Comparison of ENCODE assay signal across 21 cellular contexts in genomic region chr17:75610103-75610984, GRCh38. TPM values are rescaled to one million over a fixed set of nuclear protein-coding genes. Genes with fewer than 3 reads are reported as not detected.
DNase-seq lines count a peak whose midpoint lies in the region; ATAC-seq, FAIRE-seq and TF ChIP-seq lines count a peak whose summit lies in the region.
"Had no signal": no experiment of that assay in that cellular context is flagged by ENCODE, and none has a peak within 500 bp of the region (broad histone marks: within the 10 kb centered on the region; RNA-seq: fewer than 3 reads in every experiment).

No MANE protein-coding gene starts in this region.

- no peaks in the 10 kb centered on the region for H3K27me3 Mint-ChIP-seq in MCF 10A (ENCODE audit: insufficient read depth, unreplicated experiment)

- H3K27me3 ChIP-seq in H7 (ENCODE audit: control insufficient read depth, insufficient read depth, low read length) (no peaks in the 10 kb centered on the region), HepG2 (ENCODE audit: control insufficient read depth in 1 of 2, insufficient read depth in 2 of 2, low read length in 2 of 2) (peaks cover 0 to 2% of the 10 kb centered on the region in 2 experiments; a peak in 1 of 5 replicates), stomach (no peaks in the 10 kb centered on the region)
- H3K27me3 ChIP-seq: BLaER1 treated with 17β-estradiol and CSF1 and Interleukin-3, amounts not matched to agents 10 nM and 100 nM had no signal

- FAIRE-seq in HepG2 (lab: Jason Lieb, UNC): no peak
- FAIRE-seq: astrocyte, endometrium, frontal cortex, HTR-8/SVneo had no signal

- CTCF ChIA-PET in RWPE1 (lab: Yijun Ruan, JAX): interaction anchor here (0.6 to 1.9 kb wide), 3 partner anchors 9 to 10 kb away, joined by 3 to 7 read pairs (median 6); no protein-coding TSS in a partner anchor
- CTCF ChIA-PET in HepG2 (lab: Yijun Ruan, JAX; ENCODE audit: low intra/inter-chr PET ratio, low total read pairs): interaction anchor here (1.5 kb wide), 1 partner anchor 9 kb away, joined by 4 read pairs; no protein-coding TSS in a partner anchor
- CTCF ChIA-PET in MCF 10A (lab: Yijun Ruan, JAX): interaction anchor here (0.5 to 2.5 kb wide), 4 partner anchors 10 to 42 kb away, joined by 3 to 16 read pairs (median 5); partner anchors contain the start of gene SMIM5

- 2% methylated on average over 21 of the region's 25 CpGs for WGBS in HepG2 (ENCODE audit: low lambda C conversion rate)
- 64 to 74% (median 70%) methylated on average over 24 to 25 of the region's 25 CpGs for WGBS in stomach, 5 donors

- H4K20me1 ChIP-seq in HepG2 (ENCODE audit: insufficient read depth, low read length): no peaks in the 10 kb centered on the region

- TF ChIP-seq EP300 in HepG2 (IDR thresholded peaks at IDR 0.05; ENCODE audit: low read depth in 2 of 2, low read length in 2 of 2) (peak in 1 of 2 experiments; percentile 17; a peak in 1 of 4 replicates), HepG2 (CRISPR knock-in tag; IDR thresholded peaks at IDR 0.05; ENCODE audit: borderline replicate concordance) (peak; percentile 36; the same call in 1 of the 2 replicates), stomach (IDR thresholded peaks at IDR 0.05) (no peak)

- no peaks in the 10 kb centered on the region for H3K9me3 Mint-ChIP-seq in MCF 10A (ENCODE audit: unreplicated experiment)

- no peaks in the 10 kb centered on the region for H3K36me3 Mint-ChIP-seq in MCF 10A (ENCODE audit: insufficient read depth, unreplicated experiment)

- BruUV-seq in HepG2 (replicated peaks; lab: Mats Ljungman, UMichigan) (no TSS peak), MCF 10A (replicated peaks; lab: Mats Ljungman, UMichigan) (no TSS peak)

- in situ Hi-C loops in HepG2 (cut with HindIII; ENCODE audit: extremely low pct_ligation_motif_present, low pct_unique_long_range_greater_than_20kb): loop anchor here (10.0 kb wide), 1 partner anchor 144 kb away; no protein-coding TSS in a partner anchor

- no peaks in the 10 kb centered on the region for H3K9me3 ChIP-seq in HepG2 (ENCODE audit: low read length)
- H3K9me3 ChIP-seq in stomach: no peaks in the 10 kb centered on the region
- H3K9me3 ChIP-seq: BLaER1 treated with 17β-estradiol and CSF1 and Interleukin-3, amounts not matched to agents 10 nM and 100 nM had no signal

- peaks cover 8% of the 10 kb centered on the region for H3K4me1 Mint-ChIP-seq in MCF 10A (ENCODE audit: insufficient read depth, unreplicated experiment)

- H3K36me3 ChIP-seq in H7 (replicated peaks; ENCODE audit: control insufficient read depth, insufficient read depth, low read length) (no peaks in the 10 kb centered on the region), HepG2 (replicated peaks in 1 of 2; ENCODE audit: control insufficient read depth in 1 of 2, insufficient read depth in 2 of 2, low read length in 2 of 2) (no peaks in the 10 kb centered on the region), stomach (peaks cover 9 to 57% (median 47%) of the 10 kb centered on the region in 4 donors)

- H3K4me2 ChIP-seq in HepG2 (ENCODE audit: low read depth, low read length): peak overlapping the region; percentile 91
- H3K4me2 ChIP-seq: BLaER1 treated with 17β-estradiol and CSF1 and Interleukin-3, amounts not matched to agents 10 nM and 100 nM had no signal

- DNase-seq in H7 (peak; percentile 65), RWPE1 (ENCODE audit: low spot score) (no peak), HepG2 (ENCODE audit: low spot score) (peak; percentile 56), stomach (peak; percentile 46), MCF 10A (ENCODE audit: unreplicated experiment) (no peak)
- DNase-seq in effector CD8-positive, alpha-beta T cell (lab: John Stamatoyannopoulos, UW): no peak
- DNase-seq in stimulated activated CD4-positive, alpha-beta T cell treated with anti-CD3 and anti-CD28 coated beads, Interleukin-12 subunit alpha, Interleukin-12 subunit beta, amount 100 ng/mL, for 4 hours: no peak
- DNase-seq: activated CD4-positive, alpha-beta T cell treated with anti-CD3 and anti-CD28 coated beads for 4 hours; activated naive CD4-positive, alpha-beta T cell treated with Interleukin-2 at 50 U/mL for 16 hours; HCEC 1CT; left cardiac atrium; NCI-H1694 treated with DMSO at 0.1 percent for 48 hours; NCI-H446; T-helper 9 cell had no signal

- peaks cover 51% of the 10 kb centered on the region for H3K4me1 ChIP-seq in HepG2 (ENCODE audit: insufficient read depth, low read length)
- H3K4me1 ChIP-seq in stomach: peaks cover 4 to 10% (median 7%) of the 10 kb centered on the region in 4 donors
- H3K4me1 ChIP-seq: parathyroid adenoma had no signal

- POLR2A ChIA-PET in RWPE1 (lab: Yijun Ruan, JAX; ENCODE audit: low non-redundant PET): interaction anchor here (1.1 kb wide), 1 partner anchor 8 kb away, joined by 6 read pairs; no protein-coding TSS in a partner anchor
- POLR2A ChIA-PET in HepG2 (lab: Yijun Ruan, JAX): interaction anchor here (0.6 to 3.3 kb wide), 16 partner anchors 8 to 170 kb away, joined by 3 to 40 read pairs (median 6); partner anchors contain the start of genes SMIM5, TMEM94 and TSEN54
- POLR2A ChIA-PET in MCF 10A (lab: Yijun Ruan, JAX): interaction anchor here (1.2 kb wide), 2 partner anchors 9 to 23 kb away, joined by 3 to 4 read pairs; partner anchors contain the start of gene SMIM5

- TF ChIP-seq CTCF in RWPE1 (conservative IDR thresholded peaks at IDR 0.05; ENCODE audit: low read depth) (no peak), HepG2 (CRISPR knock-in tag; IDR thresholded peaks at IDR 0.05) (no peak), stomach (IDR thresholded peaks at IDR 0.05) (no peak), MCF 10A (IDR thresholded peaks at IDR 0.05; ENCODE audit: unreplicated experiment) (no peak)

- H3K27ac ChIP-seq in RWPE1 (peak overlapping the region; percentile 23), HepG2 (ENCODE audit: extremely low read length, insufficient read depth, low read length) (no peak overlapping the region), stomach (peak overlapping the region in 2 of 5 donors; percentile 15 to 61)
- H3K27ac ChIP-seq: parathyroid adenoma had no signal

- H3K4me3 ChIP-seq in H7 (ENCODE audit: insufficient read depth, low read depth, low read length) (no peak overlapping the region), HepG2 (replicated peaks in 1 of 3; ENCODE audit: insufficient read depth in 1 of 3, low read depth in 2 of 3, low read length in 3 of 3) (peak overlapping the region; percentile 46 to 73 (median 46)), stomach (no peak overlapping the region)
- H3K4me3 ChIP-seq: BLaER1 treated with 17β-estradiol and CSF1 and Interleukin-3, amounts not matched to agents 10 nM and 100 nM; skin epidermis had no signal

- TF ChIP-seq POLR2A in HepG2 (IDR thresholded peaks at IDR 0.05; ENCODE audit: insufficient read depth in 1 of 2, low read depth in 2 of 2, low read length in 2 of 2): no peak
- no peak for TF ChIP-seq POLR2A in stomach (IDR thresholded peaks at IDR 0.05)

- no peaks in the 10 kb centered on the region for H3K79me2 ChIP-seq in HepG2 (ENCODE audit: insufficient read depth, low read length)
- H3K79me2 ChIP-seq: parathyroid adenoma had no signal

- ATAC-seq in HepG2: peak; percentile 60
- ATAC-seq: left cardiac atrium had no signal

- H3K4me3 Mint-ChIP-seq in MCF 10A (ENCODE audit: unreplicated experiment): no peak overlapping the region

- no peak overlapping the region for H3K27ac Mint-ChIP-seq in MCF 10A (ENCODE audit: low read depth, unreplicated experiment)

- intact Hi-C loops in HepG2 (cut with micrococcal nuclease; ENCODE audit: unreplicated experiment): loop anchor here (5.0 kb wide), 1 partner anchor 142 kb away; no protein-coding TSS in a partner anchor
- intact Hi-C loops in stomach (cut with DNase I; ENCODE audit: low total_unique reads): no loop called here
- intact Hi-C loops in MCF 10A (cut with micrococcal nuclease): no loop called here

- TF ChIP-seq RAD21 in HepG2 (CRISPR knock-in tag; IDR thresholded peaks at IDR 0.05): no peak

- H3K9ac ChIP-seq in HepG2 (ENCODE audit: insufficient read depth, low read depth, low read length): peak overlapping the region; percentile 55; the same call in 1 of the 2 replicates
- H3K9ac ChIP-seq: parathyroid adenoma had no signal

- H2AFZ ChIP-seq in HepG2 (ENCODE audit: low read length): no peak overlapping the region
- H2AFZ ChIP-seq: parathyroid adenoma had no signal

RNA-seq across cellular contexts. Expression of gene MYO15B, which starts 22.7 kb away (rescaled TPM):
- 9.9 and 14.6 TPM in 2 replicates for total RNA-seq in H7 (2014; rRNA removed; shearing (Covaris generic))
- total RNA-seq in HepG2 (2016; rRNA removed; fragmentation: Illumina TruSeq; extraction: Trizol): 1.9 and 2.8 TPM in 2 replicates
- 0.61 and 0.79 TPM in 2 replicates for total RNA-seq in HepG2 (2016; cell fraction: cytosol; rRNA removed; fragmentation: Illumina TruSeq; extraction: Trizol; ENCODE audit: low read depth)
- total RNA-seq in HepG2 (2016; cell fraction: insoluble cytoplasmic fraction; rRNA removed; fragmentation: Illumina TruSeq; extraction: Trizol): 1.1 and 2.7 TPM in 2 replicates
- 0.83 and 1.2 TPM in 2 replicates for total RNA-seq in HepG2 (2016; cell fraction: membrane; rRNA removed; fragmentation: Illumina TruSeq; extraction: Trizol)
- total RNA-seq in HepG2 (2016; cell fraction: nucleus; rRNA removed; fragmentation: Illumina TruSeq; extraction: Trizol): 3.0 and 3.8 TPM in 2 replicates
- 8.1 and 11.2 TPM in 2 replicates for polyA plus RNA-seq in HepG2 (2011; rRNA removed)
- polyA plus RNA-seq in HepG2 (2011; cell fraction: cytosol; rRNA removed): 1.6 and 2.5 TPM in 2 replicates
- polyA plus RNA-seq in HepG2 (2011; cell fraction: nucleus; rRNA removed): 122 and 144 TPM in 2 replicates
- 9.5 and 12.7 TPM in 2 replicates for polyA plus RNA-seq in HepG2 (2012)
- polyA plus RNA-seq in HepG2 (2016; cell fraction: cytosol; fragmentation: Illumina TruSeq; extraction: Trizol; ENCODE audit: low read depth): 0.53 and 1.00 TPM in 2 replicates
- 0.63 and 1.4 TPM in 2 replicates for polyA plus RNA-seq in HepG2 (2016; cell fraction: insoluble cytoplasmic fraction; fragmentation: Illumina TruSeq; extraction: Trizol; ENCODE audit: low read depth)
- 0.49 and 0.86 TPM in 2 replicates for polyA plus RNA-seq in HepG2 (2016; cell fraction: membrane; fragmentation: Illumina TruSeq; extraction: Trizol; ENCODE audit: low read depth)
- polyA plus RNA-seq in HepG2 (2016; cell fraction: nucleus; fragmentation: Illumina TruSeq; extraction: Trizol; ENCODE audit: insufficient read depth, low read depth): 12.0 and 13.6 TPM in 2 replicates
- 7.2 and 13.2 TPM in 2 replicates for polyA minus RNA-seq in HepG2 (2011; rRNA and poly(A)+ RNA removed; ENCODE audit: low replicate concordance)
- polyA minus RNA-seq in HepG2 (2011; cell fraction: cytosol; rRNA and poly(A)+ RNA removed): 3.0 and 6.8 TPM in 2 replicates
- polyA minus RNA-seq in HepG2 (2011; cell fraction: nucleus; rRNA and poly(A)+ RNA removed): 16.5 and 25.7 TPM in 2 replicates
- total RNA-seq in stomach: 100 to 1,000 TPM; 138 to 515 (median 186) TPM
- polyA plus RNA-seq in stomach: 10 to 100 TPM; 67.7 to 82.3 (median 68.5) TPM
- 10.9 and 16.9 TPM in 2 replicates for total RNA-seq in MCF 10A (2022)

RNA-seq across cellular contexts. Expression of gene SMIM5, which starts 22.9 kb away (rescaled TPM):
- total RNA-seq in H7 (2014; rRNA removed; shearing (Covaris generic)): 0.11 TPM in 1 of 2 replicates, not detected in the other
- not detected in 2 replicates for total RNA-seq in HepG2 (2016; rRNA removed; fragmentation: Illumina TruSeq; extraction: Trizol)
- not detected in 2 replicates for total RNA-seq in HepG2 (2016; cell fraction: cytosol; rRNA removed; fragmentation: Illumina TruSeq; extraction: Trizol; ENCODE audit: low read depth)
- total RNA-seq in HepG2 (2016; cell fraction: insoluble cytoplasmic fraction; rRNA removed; fragmentation: Illumina TruSeq; extraction: Trizol): 0.09 TPM in 1 of 2 replicates, not detected in the other
- not detected in 2 replicates for total RNA-seq in HepG2 (2016; cell fraction: membrane; rRNA removed; fragmentation: Illumina TruSeq; extraction: Trizol)
- not detected in 2 replicates for total RNA-seq in HepG2 (2016; cell fraction: nucleus; rRNA removed; fragmentation: Illumina TruSeq; extraction: Trizol)
- 0.05 TPM in 1 of 2 replicates, not detected in the other for polyA plus RNA-seq in HepG2 (2011; rRNA removed)
- 0.05 TPM in 1 of 2 replicates, not detected in the other for polyA plus RNA-seq in HepG2 (2011; cell fraction: cytosol; rRNA removed)
- 0.35 and 0.80 TPM in 2 replicates for polyA plus RNA-seq in HepG2 (2011; cell fraction: nucleus; rRNA removed)
- 0.20 and 0.48 TPM in 2 replicates for polyA plus RNA-seq in HepG2 (2012)
- polyA plus RNA-seq in HepG2 (2016; cell fraction: cytosol; fragmentation: Illumina TruSeq; extraction: Trizol; ENCODE audit: low read depth): not detected in 2 replicates
- 0.14 TPM in 1 of 2 replicates, not detected in the other for polyA plus RNA-seq in HepG2 (2016; cell fraction: insoluble cytoplasmic fraction; fragmentation: Illumina TruSeq; extraction: Trizol; ENCODE audit: low read depth)
- not detected in 2 replicates for polyA plus RNA-seq in HepG2 (2016; cell fraction: membrane; fragmentation: Illumina TruSeq; extraction: Trizol; ENCODE audit: low read depth)
- polyA plus RNA-seq in HepG2 (2016; cell fraction: nucleus; fragmentation: Illumina TruSeq; extraction: Trizol; ENCODE audit: insufficient read depth, low read depth): not detected in 2 replicates
- polyA minus RNA-seq in HepG2 (2011; rRNA and poly(A)+ RNA removed; ENCODE audit: low replicate concordance): not detected in 2 replicates
- not detected in 2 replicates for polyA minus RNA-seq in HepG2 (2011; cell fraction: cytosol; rRNA and poly(A)+ RNA removed)
- polyA minus RNA-seq in HepG2 (2011; cell fraction: nucleus; rRNA and poly(A)+ RNA removed): 0.26 TPM in 1 of 2 replicates, not detected in the other
- total RNA-seq in stomach: 10 to 100 TPM in 1 of 5 donors, 1 to 10 TPM in 1, under 1 TPM in 1, not detected in 2; 0.58 to 12.7 (median 3.6) TPM
- 10 to 100 TPM in 1 of 3 donors, 1 to 10 TPM in 2; 5.9 to 29.5 (median 10.0) TPM for polyA plus RNA-seq in stomach
- 0.09 TPM in 1 of 2 replicates, not detected in the other for total RNA-seq in MCF 10A (2022)

RNA-seq across cellular contexts. Expression of gene RECQL5, which starts 56.6 kb away (rescaled TPM):
- 36.3 and 40.0 TPM in 2 replicates for total RNA-seq in H7 (2014; rRNA removed; shearing (Covaris generic))
- 17.8 and 32.0 TPM in 2 replicates for total RNA-seq in HepG2 (2016; rRNA removed; fragmentation: Illumina TruSeq; extraction: Trizol)
- 38.8 and 39.2 TPM in 2 replicates for total RNA-seq in HepG2 (2016; cell fraction: cytosol; rRNA removed; fragmentation: Illumina TruSeq; extraction: Trizol; ENCODE audit: low read depth)
- 17.8 and 31.1 TPM in 2 replicates for total RNA-seq in HepG2 (2016; cell fraction: insoluble cytoplasmic fraction; rRNA removed; fragmentation: Illumina TruSeq; extraction: Trizol)
- 9.2 and 11.3 TPM in 2 replicates for total RNA-seq in HepG2 (2016; cell fraction: membrane; rRNA removed; fragmentation: Illumina TruSeq; extraction: Trizol)
- 41.9 and 45.5 TPM in 2 replicates for total RNA-seq in HepG2 (2016; cell fraction: nucleus; rRNA removed; fragmentation: Illumina TruSeq; extraction: Trizol)
- polyA plus RNA-seq in HepG2 (2011; rRNA removed): 27.7 and 33.4 TPM in 2 replicates
- 8.7 and 11.9 TPM in 2 replicates for polyA plus RNA-seq in HepG2 (2011; cell fraction: cytosol; rRNA removed)
- 256 and 300 TPM in 2 replicates for polyA plus RNA-seq in HepG2 (2011; cell fraction: nucleus; rRNA removed)
- 38.2 and 41.9 TPM in 2 replicates for polyA plus RNA-seq in HepG2 (2012)
- 1.7 and 1.9 TPM in 2 replicates for polyA plus RNA-seq in HepG2 (2016; cell fraction: cytosol; fragmentation: Illumina TruSeq; extraction: Trizol; ENCODE audit: low read depth)
- 12.2 and 17.3 TPM in 2 replicates for polyA plus RNA-seq in HepG2 (2016; cell fraction: insoluble cytoplasmic fraction; fragmentation: Illumina TruSeq; extraction: Trizol; ENCODE audit: low read depth)
- polyA plus RNA-seq in HepG2 (2016; cell fraction: membrane; fragmentation: Illumina TruSeq; extraction: Trizol; ENCODE audit: low read depth): 3.6 and 4.1 TPM in 2 replicates
- polyA plus RNA-seq in HepG2 (2016; cell fraction: nucleus; fragmentation: Illumina TruSeq; extraction: Trizol; ENCODE audit: insufficient read depth, low read depth): 112 and 116 TPM in 2 replicates
- polyA minus RNA-seq in HepG2 (2011; rRNA and poly(A)+ RNA removed; ENCODE audit: low replicate concordance): 51.0 and 71.9 TPM in 2 replicates
- polyA minus RNA-seq in HepG2 (2011; cell fraction: cytosol; rRNA and poly(A)+ RNA removed): 15.1 and 15.3 TPM in 2 replicates
- 69.1 and 72.6 TPM in 2 replicates for polyA minus RNA-seq in HepG2 (2011; cell fraction: nucleus; rRNA and poly(A)+ RNA removed)
- 100 to 1,000 TPM in 2 of 5 donors, 10 to 100 TPM in 3; 21.4 to 229 (median 46.7) TPM for total RNA-seq in stomach
- polyA plus RNA-seq in stomach: 10 to 100 TPM; 29.6 to 61.4 (median 50.8) TPM
- total RNA-seq in MCF 10A (2022): 36.3 and 47.9 TPM in 2 replicates

RNA-seq across cellular contexts. Expression of gene SAP30BP, which starts 56.8 kb away (rescaled TPM):
- total RNA-seq in H7 (2014; rRNA removed; shearing (Covaris generic)): 52.9 and 61.3 TPM in 2 replicates
- total RNA-seq in HepG2 (2016; rRNA removed; fragmentation: Illumina TruSeq; extraction: Trizol): 99.4 and 109 TPM in 2 replicates
- total RNA-seq in HepG2 (2016; cell fraction: cytosol; rRNA removed; fragmentation: Illumina TruSeq; extraction: Trizol; ENCODE audit: low read depth): 35.7 and 41.2 TPM in 2 replicates
- total RNA-seq in HepG2 (2016; cell fraction: insoluble cytoplasmic fraction; rRNA removed; fragmentation: Illumina TruSeq; extraction: Trizol): 105 and 112 TPM in 2 replicates
- 35.1 and 45.2 TPM in 2 replicates for total RNA-seq in HepG2 (2016; cell fraction: membrane; rRNA removed; fragmentation: Illumina TruSeq; extraction: Trizol)
- 76.4 and 82.2 TPM in 2 replicates for total RNA-seq in HepG2 (2016; cell fraction: nucleus; rRNA removed; fragmentation: Illumina TruSeq; extraction: Trizol)
- polyA plus RNA-seq in HepG2 (2011; rRNA removed): 67.7 and 80.1 TPM in 2 replicates
- 59.4 and 67.4 TPM in 2 replicates for polyA plus RNA-seq in HepG2 (2011; cell fraction: cytosol; rRNA removed)
- polyA plus RNA-seq in HepG2 (2011; cell fraction: nucleus; rRNA removed): 191 and 218 TPM in 2 replicates
- polyA plus RNA-seq in HepG2 (2012): 57.3 and 65.0 TPM in 2 replicates
- 20.2 and 20.5 TPM in 2 replicates for polyA plus RNA-seq in HepG2 (2016; cell fraction: cytosol; fragmentation: Illumina TruSeq; extraction: Trizol; ENCODE audit: low read depth)
- polyA plus RNA-seq in HepG2 (2016; cell fraction: insoluble cytoplasmic fraction; fragmentation: Illumina TruSeq; extraction: Trizol; ENCODE audit: low read depth): 110 and 119 TPM in 2 replicates
- 27.8 and 32.7 TPM in 2 replicates for polyA plus RNA-seq in HepG2 (2016; cell fraction: membrane; fragmentation: Illumina TruSeq; extraction: Trizol; ENCODE audit: low read depth)
- polyA plus RNA-seq in HepG2 (2016; cell fraction: nucleus; fragmentation: Illumina TruSeq; extraction: Trizol; ENCODE audit: insufficient read depth, low read depth): 131 and 143 TPM in 2 replicates
- 42.3 and 45.2 TPM in 2 replicates for polyA minus RNA-seq in HepG2 (2011; rRNA and poly(A)+ RNA removed; ENCODE audit: low replicate concordance)
- polyA minus RNA-seq in HepG2 (2011; cell fraction: cytosol; rRNA and poly(A)+ RNA removed): 17.6 and 28.8 TPM in 2 replicates
- polyA minus RNA-seq in HepG2 (2011; cell fraction: nucleus; rRNA and poly(A)+ RNA removed): 90.4 and 101 TPM in 2 replicates
- total RNA-seq in stomach: 100 to 1,000 TPM in 2 of 5 donors, 10 to 100 TPM in 3; 24.6 to 154 (median 72.9) TPM
- polyA plus RNA-seq in stomach: 10 to 100 TPM; 59.0 to 82.5 (median 72.8) TPM
- total RNA-seq in MCF 10A (2022): 108 and 123 TPM in 2 replicates

Comparison
In these comparisons a context has a peak if more than half of its experiments do, and no peak if none do; other contexts are left out.
1. DNase-seq: peak in H7 (single experiment), HepG2 (single experiment) and stomach (single experiment); none in RWPE1 (single experiment), effector CD8-positive, alpha-beta T cell (single experiment), stimulated activated CD4-positive, alpha-beta T cell treated with anti-CD3 and anti-CD28 coated beads, Interleukin-12 subunit alpha, Interleukin-12 subunit beta, amount 100 ng/mL, for 4 hours (single experiment) and MCF 10A (single experiment).
2. H3K4me3 ChIP-seq: peak in HepG2 (3 of 3); none in H7 (single experiment) and stomach (0 of 4).